ENCODE assay signal across 16 cellular contexts in genomic region chr14:32396874-32397273, GRCh38.
DNase-seq lines count a peak whose midpoint lies in the region; ATAC-seq and TF ChIP-seq lines count a peak whose summit lies in the region.
"Had no signal": no experiment of that assay in that cellular context is flagged by ENCODE, and none has a peak within 500 bp of the region (broad histone marks: within the 10 kb centered on the region; RNA-seq: fewer than 3 reads in every experiment).

No MANE protein-coding gene starts in this region.

- no peak for ATAC-seq in GM23338
- ATAC-seq: HCT116 had no signal

- H3K4me1 ChIP-seq in GM23338 (ENCODE audit: insufficient read depth): peaks cover 5% of the 10 kb centered on the region; the same call in 1 of the 2 replicates
- H3K4me1 ChIP-seq: BE2C, Caco-2 had no signal

- H3K27ac Mint-ChIP-seq in GM23338: no peak overlapping the region
- H3K27ac Mint-ChIP-seq: CD4-positive, alpha-beta T cell; HFFc6 had no signal

- DNase-seq in RWPE1 (ENCODE audit: low spot score) (no peak), caudate nucleus (lab: John Stamatoyannopoulos, UW) (peak in 1 of 61 donors; percentile 20), putamen (ENCODE audit: low spot score) (peak; percentile 46), NCI-H1092 (lab: John Stamatoyannopoulos, UW) (no peak), GM23338 (ENCODE audit: low spot score) (no peak), foreskin fibroblast (no peak), MV-4-11 (lab: John Stamatoyannopoulos, UW) (no peak)
- DNase-seq: BE2C; Caco-2; CD4-positive, alpha-beta T cell; GOT3; H7; HFFc6; IMR-90 had no signal

- POLR2A ChIA-PET in RWPE1 (lab: Yijun Ruan, JAX; ENCODE audit: low non-redundant PET): no interaction called here

- H2AFZ ChIP-seq in GM23338: no peak overlapping the region; the same call in 1 of the 2 replicates

- H3K27me3 Mint-ChIP-seq in GM23338 (ENCODE audit: insufficient read depth, low read depth, poor library complexity): no peaks in the 10 kb centered on the region
- H3K27me3 Mint-ChIP-seq: CD4-positive, alpha-beta T cell had no signal

- no peak overlapping the region for H3K4me3 Mint-ChIP-seq in GM23338
- H3K4me3 Mint-ChIP-seq: CD4-positive, alpha-beta T cell; HFFc6 had no signal

- CTCF ChIA-PET in RWPE1 (lab: Yijun Ruan, JAX): interaction anchor here (1.1 kb wide), 1 partner anchor 14 kb away, joined by 5 read pairs; no protein-coding TSS in a partner anchor

- TF ChIP-seq CTCF in RWPE1 (conservative IDR thresholded peaks at IDR 0.05; ENCODE audit: low read depth) (no peak), GM23338 (conservative IDR thresholded peaks at IDR 0.05; ENCODE audit: low read depth in 2 of 2) (no peak), foreskin fibroblast (IDR thresholded peaks at IDR 0.05; ENCODE audit: low read depth, low read length) (no peak)

- H4K20me1 ChIP-seq in GM23338 (replicated peaks; ENCODE audit: insufficient read depth): no peaks in the 10 kb centered on the region

- no peak overlapping the region for H3K4me2 ChIP-seq in GM23338

- H3K79me2 ChIP-seq in GM23338 (replicated peaks; ENCODE audit: insufficient read depth): no peaks in the 10 kb centered on the region

- H3F3A ChIP-seq in GM23338 (replicated peaks; ENCODE audit: low read depth): no peaks in the 10 kb centered on the region

- no peaks in the 10 kb centered on the region for H3K36me3 ChIP-seq in GM23338 (ENCODE audit: insufficient read depth)
- H3K36me3 ChIP-seq: BE2C had no signal

- H3K4me1 Mint-ChIP-seq in GM23338: peaks cover 21% of the 10 kb centered on the region; the same call in 2 of the 3 replicates

- no peaks in the 10 kb centered on the region for H3K9me2 ChIP-seq in GM23338 (ENCODE audit: insufficient read depth)

- H3K27me3 ChIP-seq in layer of hippocampus (ENCODE audit: control insufficient read depth, insufficient read depth, low read length) (no peaks in the 10 kb centered on the region), GM23338 (ENCODE audit: insufficient read depth) (no peaks in the 10 kb centered on the region)
- H3K27me3 ChIP-seq: BE2C had no signal

- H3K27ac ChIP-seq in RWPE1: peak overlapping the region; percentile 73
- H3K27ac ChIP-seq in caudate nucleus (ENCODE audit: low read depth, low read length): peak overlapping the region; percentile 58
- peak overlapping the region; percentile 4 for H3K27ac ChIP-seq in layer of hippocampus (ENCODE audit: low read depth, low read length)
- H3K27ac ChIP-seq in GM23338 (ENCODE audit: low read depth): no peak overlapping the region

- H3K4me3 ChIP-seq in GM23338 (no peak overlapping the region), foreskin fibroblast (ENCODE audit: low read depth in 1 of 2, low read length in 2 of 2) (no peak overlapping the region)

- peaks cover 2% of the 10 kb centered on the region; the same call in 1 of the 3 replicates for H3K9me3 Mint-ChIP-seq in GM23338
- H3K9me3 Mint-ChIP-seq: CD4-positive, alpha-beta T cell; HFFc6 had no signal

- no peaks in the 10 kb centered on the region for H3K36me3 Mint-ChIP-seq in GM23338 (ENCODE audit: low read depth)

TF ChIP-seq in GM23338, 12 proteins besides CTCF, POLR2A, EP300 and RAD21:
- no peak for TF ChIP-seq CREB1 (CRISPR knock-in tag; IDR thresholded peaks at IDR 0.05; ENCODE audit: low read depth)
- no peak for TF ChIP-seq EZH2phosphoT487 (IDR thresholded peaks at IDR 0.05; ENCODE audit: unreplicated experiment)
- no peak for TF ChIP-seq STAT1 (IDR thresholded peaks at IDR 0.05; ENCODE audit: unreplicated experiment)
- no peak for TF ChIP-seq POLR2AphosphoS5 (IDR thresholded peaks at IDR 0.05; ENCODE audit: low read depth)
- TF ChIP-seq, protein P1, sequence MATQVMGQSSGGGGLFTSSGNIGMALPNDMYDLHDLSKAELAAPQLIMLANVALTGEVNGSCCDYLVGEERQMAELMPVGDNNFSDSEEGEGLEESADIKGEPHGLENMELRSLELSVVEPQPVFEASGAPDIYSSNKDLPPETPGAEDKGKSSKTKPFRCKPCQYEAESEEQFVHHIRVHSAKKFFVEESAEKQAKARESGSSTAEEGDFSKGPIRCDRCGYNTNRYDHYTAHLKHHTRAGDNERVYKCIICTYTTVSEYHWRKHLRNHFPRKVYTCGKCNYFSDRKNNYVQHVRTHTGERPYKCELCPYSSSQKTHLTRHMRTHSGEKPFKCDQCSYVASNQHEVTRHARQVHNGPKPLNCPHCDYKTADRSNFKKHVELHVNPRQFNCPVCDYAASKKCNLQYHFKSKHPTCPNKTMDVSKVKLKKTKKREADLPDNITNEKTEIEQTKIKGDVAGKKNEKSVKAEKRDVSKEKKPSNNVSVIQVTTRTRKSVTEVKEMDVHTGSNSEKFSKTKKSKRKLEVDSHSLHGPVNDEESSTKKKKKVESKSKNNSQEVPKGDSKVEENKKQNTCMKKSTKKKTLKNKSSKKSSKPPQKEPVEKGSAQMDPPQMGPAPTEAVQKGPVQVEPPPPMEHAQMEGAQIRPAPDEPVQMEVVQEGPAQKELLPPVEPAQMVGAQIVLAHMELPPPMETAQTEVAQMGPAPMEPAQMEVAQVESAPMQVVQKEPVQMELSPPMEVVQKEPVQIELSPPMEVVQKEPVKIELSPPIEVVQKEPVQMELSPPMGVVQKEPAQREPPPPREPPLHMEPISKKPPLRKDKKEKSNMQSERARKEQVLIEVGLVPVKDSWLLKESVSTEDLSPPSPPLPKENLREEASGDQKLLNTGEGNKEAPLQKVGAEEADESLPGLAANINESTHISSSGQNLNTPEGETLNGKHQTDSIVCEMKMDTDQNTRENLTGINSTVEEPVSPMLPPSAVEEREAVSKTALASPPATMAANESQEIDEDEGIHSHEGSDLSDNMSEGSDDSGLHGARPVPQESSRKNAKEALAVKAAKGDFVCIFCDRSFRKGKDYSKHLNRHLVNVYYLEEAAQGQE (IDR thresholded peaks at IDR 0.05; ENCODE audit: unreplicated experiment): no peak
- TF ChIP-seq EZH2 (IDR thresholded peaks at IDR 0.05; ENCODE audit: low read depth, unreplicated experiment): no peak
- TF ChIP-seq ZNF114 (CRISPR knock-in tag; IDR thresholded peaks at IDR 0.05): no peak
